Comparison of ENCODE assay signal across 8 cellular contexts in the genomic region with DNA sequence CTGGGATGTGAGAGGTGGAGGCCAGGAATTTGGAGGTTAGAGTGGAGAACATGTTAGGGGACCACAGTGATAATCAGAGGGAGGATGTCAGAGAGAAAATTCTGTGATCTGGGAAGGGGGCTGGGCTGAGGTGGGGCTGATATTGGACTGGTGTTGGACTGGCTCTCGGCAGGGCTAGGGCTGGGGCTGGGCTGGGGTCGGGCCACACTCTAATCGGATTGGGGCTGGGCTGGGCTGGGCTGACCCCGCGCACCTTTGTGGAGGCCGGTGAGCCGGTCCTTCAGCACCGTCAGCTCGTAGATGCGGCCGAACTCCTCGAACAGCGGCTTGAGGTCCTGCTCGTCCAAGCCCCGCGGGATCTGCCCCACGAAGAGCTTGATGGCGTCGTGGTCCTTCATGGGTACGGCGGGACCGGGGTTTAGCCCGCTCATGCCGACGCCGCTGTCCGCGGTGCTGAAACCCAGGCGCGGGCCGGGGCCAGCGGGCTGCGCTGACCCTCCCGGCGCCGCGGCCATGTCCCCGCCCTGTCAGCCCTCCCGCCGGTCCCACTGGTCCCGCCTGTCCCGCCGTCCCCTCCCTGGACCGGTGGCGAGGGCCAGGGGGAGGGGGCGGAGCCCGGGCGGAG. TPM values are rescaled to one million over a fixed set of nuclear protein-coding genes. Genes with fewer than 3 reads are reported as not detected.
A peak's percentile ranks its signal among the peaks of the same experiment; 100 is the strongest.
DNase-seq lines count a peak whose midpoint lies in the region; ATAC-seq, FAIRE-seq and TF ChIP-seq lines count a peak whose summit lies in the region.

No MANE protein-coding gene starts in this region.

- H3K27ac ChIP-seq in GM12878 (ENCODE audit: control insufficient read depth, insufficient read depth) (no peak overlapping the region), iPS DF 6.9 (ENCODE audit: low read length) (no peak overlapping the region), spleen (peak overlapping the region in 3 of 8 donors; percentile 18 to 50 (median 42))

- 0 out of 2 replicates have a peak, but pooled peaks cover 2% of the 10 kb centered on the region for H3K4me1 ChIP-seq in GM12878 (ENCODE audit: control insufficient read depth, insufficient read depth, low read length)
- peaks cover 1% of the 10 kb centered on the region; the same call in 1 of the 2 replicates for H3K4me1 ChIP-seq in iPS DF 6.9 (ENCODE audit: control insufficient read depth, insufficient read depth, low read length)
- H3K4me1 ChIP-seq in spleen = peaks cover 0 to 21% (median 16%) of the 10 kb centered on the region in 6 donors

- H3K4me3 ChIP-seq in GM12878 = no peak overlapping the region
- peak overlapping the region; percentile 16; the same call in 1 of the 2 replicates for H3K4me3 ChIP-seq in iPS DF 6.9 (ENCODE audit: low read length)
- H3K4me3 ChIP-seq in spleen = peak overlapping the region; percentile 52 to 78 (median 57)

- H3K27me3 ChIP-seq in GM12878 (replicated peaks in 1 of 2; ENCODE audit: control insufficient read depth in 2 of 2, insufficient read depth in 2 of 2, low read length in 1 of 2) = no peaks in the 10 kb centered on the region
- H3K27me3 ChIP-seq in iPS DF 6.9 (ENCODE audit: control insufficient read depth, insufficient read depth, low read length) = peaks cover 7% of the 10 kb centered on the region; the same call in 1 of the 2 replicates
- H3K27me3 ChIP-seq in spleen (replicated peaks in 1 of 7) = peaks cover 0 to 8% (median 0%) of the 10 kb centered on the region in 7 donors

- CTCF ChIA-PET in GM12878 (lab: Yijun Ruan, JAX) = no interaction called here

- H3K9me3 ChIP-seq in GM12878 (replicated peaks; ENCODE audit: control insufficient read depth, insufficient read depth, low read length) (no peaks in the 10 kb centered on the region; the same call in 2 of the 3 replicates), iPS DF 6.9 (ENCODE audit: control insufficient read depth, insufficient read depth, low read length) (no peaks in the 10 kb centered on the region), spleen (peaks cover 0 to 12% (median 9%) of the 10 kb centered on the region in 8 donors)

- no peak for TF ChIP-seq CTCF in GM12878 (IDR thresholded peaks at IDR 0.05 in 2 of 3, conservative IDR thresholded peaks at IDR 0.05 in 1 of 3; ENCODE audit: control insufficient read depth in 2 of 3, extremely low read depth in 1 of 3, insufficient read depth in 1 of 3, low read depth in 3 of 3, low read length in 3 of 3)
- TF ChIP-seq CTCF in spleen (IDR thresholded peaks at IDR 0.05 in 8 of 11, conservative IDR thresholded peaks at IDR 0.05 in 3 of 11) = no peak

- H3K4me2 ChIP-seq in GM12878 (ENCODE audit: control insufficient read depth, insufficient read depth) = no peak overlapping the region

- ATAC-seq in HG02938 (IDR thresholded peaks at IDR 0.05; ENCODE audit: unreplicated experiment) = peak; percentile 9
- peak; percentile 18; the same call in 2 of the 3 replicates for ATAC-seq in GM12878
- no peak for ATAC-seq in HG03565 (IDR thresholded peaks at IDR 0.05; ENCODE audit: unreplicated experiment)

- TF ChIP-seq POLR2A in GM12878 (IDR thresholded peaks at IDR 0.05; ENCODE audit: low read depth, low read length) (no peak), spleen (IDR thresholded peaks at IDR 0.05) (no peak)

- intact Hi-C loops in GM12878 (cut with micrococcal nuclease; ENCODE audit: unreplicated experiment) (no loop called here), spleen (cut with DNase I; ENCODE audit: low total_unique reads) (no loop called here)

- no peak overlapping the region for H3K9ac ChIP-seq in GM12878 (ENCODE audit: control insufficient read depth, insufficient read depth, low read length)

- POLR2A ChIA-PET in GM12878 (lab: Charles Lee) = no interaction called here

- in situ Hi-C loops in GM12878 (cut with MboI) = no loop called here

- SMC1A ChIA-PET in GM12878 (lab: Charles Lee; ENCODE audit: uncharacterized antibody, unreplicated experiment) = no interaction called here

- no peak for TF ChIP-seq RAD21 in GM12878 (IDR thresholded peaks at IDR 0.05; ENCODE audit: insufficient read depth, low read depth, low read length)

- no peak overlapping the region for H2AFZ ChIP-seq in GM12878 (ENCODE audit: control insufficient read depth, low read depth, low read length)

- RAD21 ChIA-PET in GM12878 (lab: Charles Lee; ENCODE audit: unreplicated experiment) = no interaction called here

- H3K36me3 ChIP-seq in GM12878 (ENCODE audit: control insufficient read depth in 2 of 2, insufficient read depth in 2 of 2, low read length in 1 of 2) (no peaks in the 10 kb centered on the region), iPS DF 6.9 (ENCODE audit: control insufficient read depth, insufficient read depth, low read length) (no peaks in the 10 kb centered on the region), spleen (no peaks in the 10 kb centered on the region)

- 36% methylated on average over 17 of the region's 48 CpGs for WGBS in GM12878 (ENCODE audit: insufficient coverage, insufficient replicate concordance, low lambda C conversion rate, missing lambda C conversion rate)
- no CpG with 5 or more reads among the region's 48 CpGs for WGBS in iPS DF 6.9 (ENCODE audit: insufficient coverage, insufficient read length)
- 12 to 55% (median 15%) methylated on average over 8 to 48 of the region's 48 CpGs for WGBS in spleen, 5 donors

- no TSS peak for BruUV-seq in GM12878 (replicated peaks; lab: Mats Ljungman, UMichigan)

- peak; percentile 91 for DNase-seq in ELF-1 (ENCODE audit: low read depth, low spot score)
- peak; percentile 25 for DNase-seq in T-helper 22 cell (ENCODE audit: low read depth)
- no peak for DNase-seq in GM12878 (ENCODE audit: low read depth, low spot score)
- DNase-seq in iPS DF 6.9 (ENCODE audit: low read depth, low spot score) = peak; percentile 48
- DNase-seq in spleen = peak; percentile 91
- DNase-seq in NCI-H82 (lab: John Stamatoyannopoulos, UW) = no peak

- no peaks in the 10 kb centered on the region for H4K20me1 ChIP-seq in GM12878 (ENCODE audit: control insufficient read depth, insufficient read depth)

- no peak for FAIRE-seq in GM12878 (lab: Jason Lieb, UNC)

- H3K79me2 ChIP-seq in GM12878 (ENCODE audit: control insufficient read depth, insufficient read depth, low read length) = no peaks in the 10 kb centered on the region

- no peak for TF ChIP-seq EP300 in GM12878 (IDR thresholded peaks at IDR 0.05; ENCODE audit: borderline replicate concordance in 1 of 2, control insufficient read depth in 1 of 2, low read depth in 2 of 2, low read length in 2 of 2)

RNA-seq across cellular contexts. Expression of gene CELF6, which starts 0.5 kb away (rescaled TPM):
- total RNA-seq in GM12878 (2013; cell fraction: nucleolus; rRNA removed) = 1.2 and 2.0 TPM in 2 replicates
- total RNA-seq in GM12878 (2014; rRNA removed) = 0.23 and 0.44 TPM in 2 replicates
- 0.31 and 0.32 TPM in 2 replicates for total RNA-seq in GM12878 (2014; rRNA removed; fragmentation: Illumina TruSeq; extraction: Trizol)
- 0.24 TPM in 1 of 2 replicates, not detected in the other for total RNA-seq in GM12878 (2021)
- polyA plus RNA-seq in GM12878 (2011; ENCODE audit: low read depth) = 0.31 TPM
- polyA plus RNA-seq in GM12878 (2011; rRNA removed) = 0.39 and 0.54 TPM in 2 replicates
- 0.32 and 0.36 TPM in 2 replicates for polyA plus RNA-seq in GM12878 (2011; cell fraction: cytosol; rRNA removed)
- 4.4 and 4.5 TPM in 2 replicates for polyA plus RNA-seq in GM12878 (2011; cell fraction: nucleus; rRNA removed)
- 0.26 and 0.62 TPM in 2 replicates for polyA plus RNA-seq in GM12878 (2012)
- polyA plus RNA-seq in GM12878 (2014; fragmentation: Illumina TruSeq; extraction: Trizol) = 0.25 and 0.46 TPM in 2 replicates
- under 1 TPM; 0.18 to 0.20 TPM for polyA plus RNA-seq in GM12878 (2014; fragmentation: Nextera tagmentation; extraction: Ambion mirVana)
- 0.27 and 0.33 TPM in 2 replicates for polyA plus RNA-seq in GM12878 (2014; rRNA removed)
- polyA plus RNA-seq in GM12878 (2016; fragmentation: Nextera tagmentation; extraction: Ambion mirVana) = under 1 TPM; 0.06 to 0.17 TPM
- 0.10 and 0.15 TPM in 2 replicates for polyA minus RNA-seq in GM12878 (2011; rRNA and poly(A)+ RNA removed)
- not detected in 2 replicates for polyA minus RNA-seq in GM12878 (2011; cell fraction: cytosol; rRNA and poly(A)+ RNA removed)
- polyA minus RNA-seq in GM12878 (2011; cell fraction: nucleus; rRNA and poly(A)+ RNA removed) = 0.24 and 0.29 TPM in 2 replicates
- 1 to 10 TPM; 1.7 to 7.5 (median 2.8) TPM for total RNA-seq in spleen
- 1 to 10 TPM; 4.4 to 9.2 (median 8.1) TPM for polyA plus RNA-seq in spleen

RNA-seq across cellular contexts. Expression of gene PARP6, which starts 47.1 kb away (rescaled TPM):
- 104 and 119 TPM in 2 replicates for total RNA-seq in GM12878 (2013; cell fraction: nucleolus; rRNA removed)
- total RNA-seq in GM12878 (2014; rRNA removed) (26.3 and 31.2 TPM in 2 replicates), GM12878 (2014; rRNA removed; fragmentation: Illumina TruSeq; extraction: Trizol) (21.5 and 25.0 TPM in 2 replicates), GM12878 (2021) (38.3 and 40.0 TPM in 2 replicates), spleen (10 to 100 TPM; 54.8 to 77.6 (median 70.3) TPM)
- 37.6 TPM for polyA plus RNA-seq in GM12878 (2011; ENCODE audit: low read depth)
- polyA plus RNA-seq in GM12878 (2011; rRNA removed) (60.7 and 73.5 TPM in 2 replicates), GM12878 (2014; fragmentation: Illumina TruSeq; extraction: Trizol) (41.4 and 47.2 TPM in 2 replicates), GM12878 (2014; fragmentation: Nextera tagmentation; extraction: Ambion mirVana) (10 to 100 TPM; 14.3 to 23.7 TPM), GM12878 (2014; rRNA removed) (43.9 and 51.8 TPM in 2 replicates), GM12878 (2016; fragmentation: Nextera tagmentation; extraction: Ambion mirVana) (10 to 100 TPM; 15.5 to 27.6 TPM), spleen (10 to 100 TPM; 43.9 to 99.5 (median 67.9) TPM)
- polyA plus RNA-seq in GM12878 (2011; cell fraction: cytosol; rRNA removed) = 49.1 and 49.8 TPM in 2 replicates
- polyA plus RNA-seq in GM12878 (2011; cell fraction: nucleus; rRNA removed) = 245 and 317 TPM in 2 replicates
- polyA plus RNA-seq in GM12878 (2012) = 44.8 and 49.9 TPM in 2 replicates
- polyA minus RNA-seq in GM12878 (2011; rRNA and poly(A)+ RNA removed) = 39.3 and 65.1 TPM in 2 replicates
- 9.0 and 13.4 TPM in 2 replicates for polyA minus RNA-seq in GM12878 (2011; cell fraction: cytosol; rRNA and poly(A)+ RNA removed)
- 45.9 and 59.0 TPM in 2 replicates for polyA minus RNA-seq in GM12878 (2011; cell fraction: nucleus; rRNA and poly(A)+ RNA removed)

RNA-seq across cellular contexts. Expression of gene HEXA, which starts 56.3 kb away (rescaled TPM):
- 126 and 128 TPM in 2 replicates for total RNA-seq in GM12878 (2013; cell fraction: nucleolus; rRNA removed)
- total RNA-seq in GM12878 (2014; rRNA removed) (61.2 and 64.8 TPM in 2 replicates), GM12878 (2014; rRNA removed; fragmentation: Illumina TruSeq; extraction: Trizol) (56.1 and 59.5 TPM in 2 replicates), GM12878 (2021) (77.4 and 83.4 TPM in 2 replicates), spleen (100 to 1,000 TPM; 109 to 172 (median 129) TPM)
- 54.8 TPM for polyA plus RNA-seq in GM12878 (2011; ENCODE audit: low read depth)
- polyA plus RNA-seq in GM12878 (2011; rRNA removed) (112 and 151 TPM in 2 replicates), GM12878 (2014; fragmentation: Illumina TruSeq; extraction: Trizol) (59.3 and 61.9 TPM in 2 replicates), GM12878 (2014; fragmentation: Nextera tagmentation; extraction: Ambion mirVana) (10 to 100 TPM; 24.5 to 38.5 TPM), GM12878 (2014; rRNA removed) (82.6 and 87.5 TPM in 2 replicates), GM12878 (2016; fragmentation: Nextera tagmentation; extraction: Ambion mirVana) (100 to 1,000 TPM in 1 of 2 experiments, 10 to 100 TPM in 1; 97.2 to 102 TPM), spleen (100 to 1,000 TPM in 2 of 3 donors, 10 to 100 TPM in 1; 99.1 to 104 (median 103) TPM)
- 128 and 139 TPM in 2 replicates for polyA plus RNA-seq in GM12878 (2011; cell fraction: cytosol; rRNA removed)
- 418 and 463 TPM in 2 replicates for polyA plus RNA-seq in GM12878 (2011; cell fraction: nucleus; rRNA removed)
- polyA plus RNA-seq in GM12878 (2012) = 66.7 and 89.7 TPM in 2 replicates
- 74.2 and 82.7 TPM in 2 replicates for polyA minus RNA-seq in GM12878 (2011; rRNA and poly(A)+ RNA removed)
- polyA minus RNA-seq in GM12878 (2011; cell fraction: cytosol; rRNA and poly(A)+ RNA removed) = 26.3 and 31.9 TPM in 2 replicates
- 49.9 and 58.1 TPM in 2 replicates for polyA minus RNA-seq in GM12878 (2011; cell fraction: nucleus; rRNA and poly(A)+ RNA removed)

Comparison
In these comparisons a context has a peak if more than half of its experiments do, and no peak if none do; other contexts are left out.
1. DNase-seq: peak in ELF-1 (single experiment), T-helper 22 cell (single experiment), iPS DF 6.9 (single experiment) and spleen (single experiment); none in GM12878 (single experiment) and NCI-H82 (single experiment).